ENCODE assay signal across 1 cellular context in genomic region chr1:205812878-205813754, GRCh38.
TF ChIP-seq lines count a peak whose summit lies in the region.

TSS of gene SLC41A1 (minus strand) at chr1:205813198. CDS start at chr1:205810441, 2,757 bp downstream.

TF ChIP-seq in K562, 482 proteins besides CTCF, POLR2A, EP300 and RAD21 (continued from another document):
- TF ChIP-seq RBFOX2 (IDR thresholded peaks at IDR 0.05; ENCODE audit: low read depth, low read length) (peak; percentile 80), ZNF24 (IDR thresholded peaks at IDR 0.05) (no peak), ZFX (CRISPR knock-in tag; IDR thresholded peaks at IDR 0.05) (peak; percentile 38; the same call in 1 of the 2 replicates), RFX1 (IDR thresholded peaks at IDR 0.05) (no peak), ARID1B (IDR thresholded peaks at IDR 0.05) (peak; percentile 45; the same call in 1 of the 2 replicates), ZNF197 (CRISPR knock-in tag; IDR thresholded peaks at IDR 0.05; ENCODE audit: low read depth) (no peak), RB1 (IDR thresholded peaks at IDR 0.05; ENCODE audit: low read depth) (peak; percentile 59), NR2F6 (CRISPR knock-in tag; IDR thresholded peaks at IDR 0.05) (no peak), SAP30 (IDR thresholded peaks at IDR 0.05; ENCODE audit: borderline replicate concordance, insufficient read depth, low read depth, low read length, poor library complexity, severe bottlenecking) (peak; percentile 73), ZNF347 (CRISPR knock-in tag; IDR thresholded peaks at IDR 0.05; ENCODE audit: low read depth) (no peak), MEF2A (IDR thresholded peaks at IDR 0.05; ENCODE audit: control insufficient read depth, low read depth, low read length) (peak; percentile 76; the same call in 1 of the 2 replicates), MAFF (IDR thresholded peaks at IDR 0.05; ENCODE audit: low read length) (no peak), FOS (IDR thresholded peaks at IDR 0.05; ENCODE audit: extremely low read depth, insufficient read length) (peak; percentile 83), RBM39 (optimal IDR thresholded peaks at IDR 0.05; ENCODE audit: low read depth, low read length) (no peak), PHF20 (IDR thresholded peaks at IDR 0.05; ENCODE audit: partially characterized antibody) (peak; percentile 49), ZNF830 (CRISPR knock-in tag; IDR thresholded peaks at IDR 0.05) (no peak), GABPA (tag; conservative IDR thresholded peaks at IDR 0.05; ENCODE audit: low read depth) (peak; percentile 60), MYC (IDR thresholded peaks at IDR 0.05; ENCODE audit: low read depth, low read length) (peak; percentile 29), MYC (CRISPR knock-in tag; IDR thresholded peaks at IDR 0.05; ENCODE audit: borderline replicate concordance, low read depth) (peak; percentile 47; the same call in 1 of the 2 replicates), RBM25 (IDR thresholded peaks at IDR 0.05; ENCODE audit: low read depth, low read length, severe bottlenecking) (peak; percentile 89), CREB5 (CRISPR knock-in tag; IDR thresholded peaks at IDR 0.05) (no peak), DPF2 (IDR thresholded peaks at IDR 0.05) (peak; percentile 10; the same call in 1 of the 2 replicates), CCNT2 (IDR thresholded peaks at IDR 0.05; ENCODE audit: borderline replicate concordance, extremely low read depth, insufficient read length, low read depth, low read length) (peak; percentile 78), ZNF175 (CRISPR knock-in tag; IDR thresholded peaks at IDR 0.05; ENCODE audit: low read depth) (no peak), TBP (optimal IDR thresholded peaks at IDR 0.05; ENCODE audit: low read depth, low read length) (peak; percentile 47), ZNF444 (CRISPR knock-in tag; IDR thresholded peaks at IDR 0.05) (no peak), NUFIP1 (IDR thresholded peaks at IDR 0.05; ENCODE audit: partially characterized antibody) (no peak), RCOR1 (IDR thresholded peaks at IDR 0.05; ENCODE audit: borderline replicate concordance in 1 of 2, low read depth in 2 of 2, low read length in 2 of 2) (peak in 1 of 2 experiments; percentile 16; a peak in 1 of 4 replicates), ZBTB2 (IDR thresholded peaks at IDR 0.05) (peak; percentile 40; the same call in 1 of the 2 replicates), POLR2AphosphoS5 (IDR thresholded peaks at IDR 0.05; ENCODE audit: control insufficient read depth, insufficient read depth, low read depth, low read length) (peak; percentile 42; the same call in 1 of the 2 replicates), ILK (tag; IDR thresholded peaks at IDR 0.05; ENCODE audit: borderline replicate concordance, low read depth) (no peak), ETV6 (IDR thresholded peaks at IDR 0.05; ENCODE audit: borderline replicate concordance in 1 of 2, low read depth in 2 of 2, low read length in 1 of 2) (no peak), ETV6 (CRISPR knock-in tag; IDR thresholded peaks at IDR 0.05; ENCODE audit: borderline replicate concordance) (no peak), SIX5 (IDR thresholded peaks at IDR 0.05; ENCODE audit: borderline replicate concordance in 1 of 2, insufficient read depth in 1 of 2, low read depth in 1 of 2, low read length in 2 of 2) (no peak), ZBTB33 (CRISPR knock-in tag; IDR thresholded peaks at IDR 0.05) (0 out of 2 replicates have a peak, but pooled peaks have one; percentile 28), MNT (conservative IDR thresholded peaks at IDR 0.05) (peak; percentile 53 to 68; a peak in 2 of 4 replicates), PHF21A (IDR thresholded peaks at IDR 0.05; ENCODE audit: borderline replicate concordance, low read depth) (no peak), GATAD2A (IDR thresholded peaks at IDR 0.05) (0 out of 2 replicates have a peak, but pooled peaks have one; percentile 43), SMAD4 (CRISPR knock-in tag; conservative IDR thresholded peaks at IDR 0.05) (peak; percentile 77; the same call in 1 of the 2 replicates), HMGN3 (IDR thresholded peaks at IDR 0.05; ENCODE audit: borderline replicate concordance, extremely low read depth, insufficient read length, low read depth, low read length) (peak; percentile 42), MTA1 (IDR thresholded peaks at IDR 0.05; ENCODE audit: borderline replicate concordance) (0 out of 2 replicates have a peak, but pooled peaks have one; percentile 14), NFYB (IDR thresholded peaks at IDR 0.05; ENCODE audit: extremely low read depth, insufficient read length) (peak; percentile 92), ZNF785 (CRISPR knock-in tag; IDR thresholded peaks at IDR 0.05) (no peak), IFI16 (CRISPR knock-in tag; IDR thresholded peaks at IDR 0.05) (no peak), ZNF76 (CRISPR knock-in tag; IDR thresholded peaks at IDR 0.05; ENCODE audit: borderline replicate concordance) (no peak), ETV1 (tag; conservative IDR thresholded peaks at IDR 0.05; ENCODE audit: low read depth) (0 out of 2 replicates have a peak, but pooled peaks have one; percentile 37), GTF2E2 (tag; IDR thresholded peaks at IDR 0.05) (no peak), ZNF431 (CRISPR knock-in tag; IDR thresholded peaks at IDR 0.05) (no peak), HDAC1 (IDR thresholded peaks at IDR 0.05) (peak in 1 of 2 experiments; percentile 74; a peak in 2 of 4 replicates), ZNF79 (CRISPR knock-in tag; IDR thresholded peaks at IDR 0.05; ENCODE audit: low read depth) (no peak), SOX6 (IDR thresholded peaks at IDR 0.05) (peak; percentile 45), BCLAF1 (IDR thresholded peaks at IDR 0.05; ENCODE audit: borderline replicate concordance in 1 of 2, control insufficient read depth in 1 of 2, low read depth in 2 of 2, low read length in 1 of 2) (no peak)
